In the genomic region with DNA sequence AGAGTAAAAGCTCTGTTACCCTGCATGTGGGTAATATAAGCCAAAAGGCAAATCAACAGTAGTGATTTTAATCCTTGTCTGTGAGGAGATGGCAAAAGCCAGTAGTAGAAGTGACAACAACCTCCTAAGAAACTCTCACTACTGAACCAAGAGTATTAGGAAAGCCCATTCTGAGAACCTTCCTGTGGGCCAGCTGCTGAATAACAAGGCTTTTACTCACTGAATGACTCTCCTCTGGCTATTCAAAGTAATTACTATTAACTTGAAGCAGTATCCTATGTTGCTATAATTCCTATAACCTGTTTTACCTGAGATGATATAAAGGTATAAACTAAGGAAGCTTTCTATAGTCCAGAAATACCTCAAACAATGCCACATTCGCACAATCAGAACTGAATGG, we compare ENCODE assay signal across 25 cellular contexts.
"Had no signal": no experiment of that assay in that cellular context is flagged by ENCODE, and none has a peak within 500 bp of the region (broad histone marks: within the 10 kb centered on the region; RNA-seq: fewer than 3 reads in every experiment).

No MANE protein-coding gene starts in this region.

- H3K9me3 Mint-ChIP-seq: activated T-helper 2 cell treated with anti-CD3 and anti-CD28 coated beads, Interferon-gamma antibody, Interleukin-2, Interleukin-4, amounts not matched to agents 10 μg/mL and 5 μg/mL and 100 μg/mL, durations not matched to agents 14 hours and 24 hours and 36 hours; central memory CD8-positive, alpha-beta T cell had no signal

- H3K36me3 ChIP-seq: adrenal gland had no signal

- H3K9me2 ChIP-seq: SK-N-SH had no signal

- H3K4me2 ChIP-seq: SK-N-SH had no signal

- H3K27me3 Mint-ChIP-seq: activated CD4-positive, alpha-beta memory T cell treated with anti-CD3 and anti-CD28 coated beads, Interleukin-2, amount 10 ng/mL, durations not matched to agents 7 days and 5 days; activated CD4-positive, alpha-beta T cell treated with anti-CD3 and anti-CD28 coated beads for 36 hours; central memory CD8-positive, alpha-beta T cell had no signal

- H3K4me1 Mint-ChIP-seq: activated CD4-positive, alpha-beta memory T cell treated with anti-CD3 and anti-CD28 coated beads, Interleukin-2, amount 10 ng/mL, durations not matched to agents 7 days and 5 days had no signal

- DNase-seq: activated CD4-positive, alpha-beta memory T cell treated with anti-CD3 and anti-CD28 coated beads, Interleukin-2, amount 10 ng/mL, durations not matched to agents 7 days and 5 days; activated CD4-positive, alpha-beta T cell treated with anti-CD3 and anti-CD28 coated beads for 36 hours; activated CD4-positive, alpha-beta T cell treated with anti-CD3 and anti-CD28 coated beads, Interleukin-2, amount 50 U/mL, for 1 hour; activated gamma-delta T cell treated with Interleukin-2 at 50 U/mL for 16 hours; activated naive CD4-positive, alpha-beta T cell treated with anti-CD3 and anti-CD28 coated beads, Interleukin-2, amount 50 U/mL, for 16 hours; activated naive CD8-positive, alpha-beta T cell treated with anti-CD3 and anti-CD28 coated beads, Interleukin-2, amount 10 ng/mL, durations not matched to agents 7 days and 5 days; activated T-cell treated with anti-CD3 and anti-CD28 coated beads for 4 hours; activated T-cell treated with anti-CD3 and anti-CD28 coated beads, Interleukin-2, amount 50 U/mL, for 48 hours; adrenal gland; aorta; Karpas-422; NCI-H1048; NCI-H1417; NCI-H1930; NCI-H2171; NCI-H226; NCI-H526 treated with DMSO at 0.1 percent for 48 hours; NCI-H82; SJCRH30; SK-N-SH; T-helper 1 cell; WERI-Rb-1 had no signal

- H3K9me3 ChIP-seq: adrenal gland, SJCRH30, SK-N-SH had no signal

- H3K4me3 Mint-ChIP-seq: activated CD4-positive, alpha-beta memory T cell treated with anti-CD3 and anti-CD28 coated beads, Interleukin-2, amount 10 ng/mL, durations not matched to agents 7 days and 5 days; activated CD4-positive, alpha-beta T cell treated with anti-CD3 and anti-CD28 coated beads for 36 hours; activated naive CD8-positive, alpha-beta T cell treated with anti-CD3 and anti-CD28 coated beads, Interleukin-2, amount 10 ng/mL, durations not matched to agents 7 days and 5 days; central memory CD8-positive, alpha-beta T cell had no signal

- H3K4me1 ChIP-seq: SJCRH30 had no signal

- H3K27ac Mint-ChIP-seq: activated CD4-positive, alpha-beta memory T cell treated with anti-CD3 and anti-CD28 coated beads, Interleukin-2, amount 10 ng/mL, durations not matched to agents 7 days and 5 days; activated CD4-positive, alpha-beta T cell treated with anti-CD3 and anti-CD28 coated beads for 36 hours; activated naive CD8-positive, alpha-beta T cell treated with anti-CD3 and anti-CD28 coated beads, Interleukin-2, amount 10 ng/mL, durations not matched to agents 7 days and 5 days; activated T-helper 2 cell treated with anti-CD3 and anti-CD28 coated beads, Interferon-gamma antibody, Interleukin-2, Interleukin-4, amounts not matched to agents 10 μg/mL and 5 μg/mL and 100 μg/mL, durations not matched to agents 14 hours and 24 hours and 36 hours had no signal

- ATAC-seq: activated CD4-positive, alpha-beta T cell treated with anti-CD3 and anti-CD28 coated beads for 36 hours; Right ventricle myocardium inferior had no signal

- H3K4me3 ChIP-seq: adrenal gland, SJCRH30 had no signal

- H3K27ac ChIP-seq: adrenal gland, SJCRH30, WERI-Rb-1 had no signal

- H3K27me3 ChIP-seq: adrenal gland, SJCRH30 had no signal

- H3K9ac ChIP-seq: SK-N-SH had no signal
